Comparison of ENCODE assay signal across 9 cellular contexts in the genomic region with DNA sequence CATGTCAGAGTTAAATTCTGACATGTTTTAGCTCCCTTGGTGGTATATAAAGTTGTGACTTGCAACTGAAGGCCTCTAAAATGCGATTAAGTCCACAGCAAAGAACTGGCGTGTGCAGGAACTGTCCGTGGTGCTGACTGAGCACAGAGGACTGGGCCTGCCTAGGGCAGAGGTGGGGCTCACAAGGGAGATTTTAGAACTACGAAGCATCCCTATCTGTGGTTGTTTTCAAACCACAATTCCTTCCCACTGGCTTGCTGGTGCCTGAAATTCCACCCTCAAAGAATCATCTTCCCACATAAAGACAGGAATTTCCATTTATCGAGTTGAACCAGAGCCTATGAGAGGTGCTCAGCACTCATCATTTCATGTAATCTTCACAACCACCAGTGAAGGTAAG. TPM values are rescaled to one million over a fixed set of nuclear protein-coding genes. Genes with fewer than 3 reads are reported as not detected.
A peak's percentile ranks its signal among the peaks of the same experiment; 100 is the strongest.
DNase-seq lines count a peak whose midpoint lies in the region; ATAC-seq, FAIRE-seq and TF ChIP-seq lines count a peak whose summit lies in the region.
"Had no signal": no experiment of that assay in that cellular context is flagged by ENCODE, and none has a peak within 500 bp of the region (broad histone marks: within the 10 kb centered on the region; RNA-seq: fewer than 3 reads in every experiment).

No MANE protein-coding gene starts in this region.

- FAIRE-seq in endothelial cell of umbilical vein (lab: Jason Lieb, UNC): peak; percentile 83
- FAIRE-seq in kidney (lab: Jason Lieb, UNC): no peak

- H3K27me3 ChIP-seq in endothelial cell of umbilical vein (ENCODE audit: control insufficient read depth in 2 of 2, insufficient read depth in 2 of 2, low read length in 2 of 2): peaks cover 0 to 2% of the 10 kb centered on the region in 2 experiments

- CTCF ChIA-PET in endothelial cell of umbilical vein (lab: Charles Lee): no interaction called here

- H3K9ac ChIP-seq in endothelial cell of umbilical vein (replicated peaks; ENCODE audit: extremely low read depth, insufficient read depth, low read length): no peak overlapping the region
- H3K9ac ChIP-seq in kidney (ENCODE audit: low read length in 2 of 2): no peak overlapping the region

- H3K9me3 ChIP-seq in endothelial cell of umbilical vein (replicated peaks; ENCODE audit: control insufficient read depth, insufficient read depth, low read length): no peaks in the 10 kb centered on the region
- H3K9me3 ChIP-seq in kidney (ENCODE audit: control insufficient read depth in 1 of 2, low read length in 2 of 2): no peaks in the 10 kb centered on the region

- no peaks in the 10 kb centered on the region for H3K36me3 ChIP-seq in endothelial cell of umbilical vein (ENCODE audit: control insufficient read depth in 2 of 2, extremely low read depth in 1 of 2, insufficient read depth in 2 of 2, low read length in 2 of 2)
- no peaks in the 10 kb centered on the region for H3K36me3 ChIP-seq in kidney (ENCODE audit: control insufficient read depth in 1 of 2, insufficient read depth in 2 of 2, low read length in 2 of 2)

- no peak overlapping the region for H3K4me2 ChIP-seq in endothelial cell of umbilical vein (ENCODE audit: insufficient read depth, low read length)

- H2AFZ ChIP-seq in endothelial cell of umbilical vein (ENCODE audit: low read depth, low read length): no peak overlapping the region

- TF ChIP-seq POLR2A in endothelial cell of umbilical vein (IDR thresholded peaks at IDR 0.05; ENCODE audit: low read depth, low read length): no peak

- POLR2A ChIA-PET in endothelial cell of umbilical vein (lab: Charles Lee): no interaction called here

- no peak overlapping the region for H3K27ac ChIP-seq in endothelial cell of umbilical vein (ENCODE audit: insufficient read depth, low read depth, low read length)
- H3K27ac ChIP-seq in kidney (ENCODE audit: low read depth in 2 of 2, low read length in 2 of 2): no peak overlapping the region
- H3K27ac ChIP-seq: 22Rv1 had no signal

- H4K20me1 ChIP-seq in endothelial cell of umbilical vein (replicated peaks; ENCODE audit: control insufficient read depth, extremely low read depth, insufficient read depth, low read length): no peaks in the 10 kb centered on the region

- peak; percentile 47 for DNase-seq in DMS 273 (lab: John Stamatoyannopoulos, UW; ENCODE audit: unreplicated experiment)
- no peak for DNase-seq in DMS 273 treated with DMSO at 0.1 percent for 48 hours (lab: John Stamatoyannopoulos, UW)
- peak; percentile 48 for DNase-seq in SW480 (ENCODE audit: low spot score)
- peak; percentile 49 for DNase-seq in endothelial cell of umbilical vein (ENCODE audit: low read depth, low spot score)
- peak; percentile 38 for DNase-seq in retina
- no peak for DNase-seq in NCI-H526 treated with DMSO at 0.1 percent for 48 hours (lab: John Stamatoyannopoulos, UW)
- no peak for DNase-seq in kidney

- dilution Hi-C loops in endothelial cell of umbilical vein (cut with MboI; ENCODE audit: extremely low pct_ligation_motif_present, low sequenced_read_pairs): no loop called here

- no peak overlapping the region for H3K4me3 ChIP-seq in endothelial cell of umbilical vein (replicated peaks in 1 of 3; ENCODE audit: insufficient read depth in 1 of 3, low read depth in 1 of 3, low read length in 3 of 3)
- no peak overlapping the region for H3K4me3 ChIP-seq in kidney (ENCODE audit: low read length in 2 of 2)

- H3K4me1 ChIP-seq in endothelial cell of umbilical vein (ENCODE audit: control insufficient read depth, extremely low read depth, insufficient read depth, low read length): no peaks in the 10 kb centered on the region
- no peaks in the 10 kb centered on the region for H3K4me1 ChIP-seq in kidney (ENCODE audit: control insufficient read depth in 1 of 2, insufficient read depth in 1 of 2, low read depth in 1 of 2, low read length in 2 of 2)

- intact Hi-C loops in endothelial cell of umbilical vein (cut with micrococcal nuclease) (no loop called here), kidney (cut with DNase I) (no loop called here)

- H3K79me2 ChIP-seq in endothelial cell of umbilical vein (ENCODE audit: control insufficient read depth, insufficient read depth, low read length): no peaks in the 10 kb centered on the region

- H3K9me1 ChIP-seq in endothelial cell of umbilical vein (replicated peaks; ENCODE audit: control insufficient read depth, extremely low read depth, insufficient read depth, low read length): no peaks in the 10 kb centered on the region

- no peak for TF ChIP-seq CTCF in endothelial cell of umbilical vein (IDR thresholded peaks at IDR 0.05; ENCODE audit: extremely low read depth in 1 of 2, insufficient read depth in 1 of 2, low read depth in 1 of 2, low read length in 2 of 2)
- TF ChIP-seq CTCF in kidney (IDR thresholded peaks at IDR 0.05; ENCODE audit: borderline replicate concordance, extremely low read depth, insufficient read depth): no peak

- ATAC-seq in HG02981 (IDR thresholded peaks at IDR 0.05; ENCODE audit: unreplicated experiment): no peak

- no TSS peak for BruUV-seq in endothelial cell of umbilical vein (replicated peaks; lab: Mats Ljungman, UMichigan)

TF ChIP-seq in endothelial cell of umbilical vein, 7 proteins besides CTCF, POLR2A, EP300 and RAD21:
- no peak for TF ChIP-seq MYC (IDR thresholded peaks at IDR 0.05; ENCODE audit: low read depth, low read length)
- no peak for TF ChIP-seq POLR2AphosphoS5 (IDR thresholded peaks at IDR 0.05; ENCODE audit: insufficient read depth, low read depth, low read length)
- TF ChIP-seq JUN (IDR thresholded peaks at IDR 0.05; ENCODE audit: borderline replicate concordance, insufficient read depth, insufficient read length, low read depth): no peak
- TF ChIP-seq, protein P1, sequence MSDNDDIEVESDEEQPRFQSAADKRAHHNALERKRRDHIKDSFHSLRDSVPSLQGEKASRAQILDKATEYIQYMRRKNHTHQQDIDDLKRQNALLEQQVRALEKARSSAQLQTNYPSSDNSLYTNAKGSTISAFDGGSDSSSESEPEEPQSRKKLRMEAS (IDR thresholded peaks at IDR 0.05; ENCODE audit: insufficient read depth, insufficient read length): no peak
- TF ChIP-seq FOS (IDR thresholded peaks at IDR 0.05; ENCODE audit: borderline replicate concordance, insufficient read depth, low read length): no peak
- no peak for TF ChIP-seq EZH2 (IDR thresholded peaks at IDR 0.05; ENCODE audit: borderline replicate concordance, low read depth, low read length, severe bottlenecking)
- no peak for TF ChIP-seq GATA2 (IDR thresholded peaks at IDR 0.05; ENCODE audit: insufficient read depth, insufficient read length, low read depth, low read length)

RNA-seq across cellular contexts. Expression of gene RIMS4, which starts 30.1 kb away (rescaled TPM):
- total RNA-seq in endothelial cell of umbilical vein (not detected in 2 replicates), kidney (0.13 TPM)
- polyA plus RNA-seq in endothelial cell of umbilical vein (not detected in 2 replicates), kidney (ENCODE audit: insufficient read depth, low read depth, low replicate concordance) (not detected)
- not detected in 2 replicates for polyA plus RNA-seq in endothelial cell of umbilical vein (2011; cell fraction: cytosol; rRNA removed)
- polyA plus RNA-seq in endothelial cell of umbilical vein (2011; cell fraction: nucleus; rRNA removed): not detected in 2 replicates
- not detected in 2 replicates for polyA plus RNA-seq in endothelial cell of umbilical vein (2012)
- not detected in 2 replicates for polyA minus RNA-seq in endothelial cell of umbilical vein
- polyA minus RNA-seq in endothelial cell of umbilical vein (2011; cell fraction: cytosol; rRNA and poly(A)+ RNA removed): 4.4 TPM
- not detected in 2 replicates for polyA minus RNA-seq in endothelial cell of umbilical vein (2011; cell fraction: nucleus; rRNA and poly(A)+ RNA removed)

RNA-seq across cellular contexts. Expression of gene KCNK15, which starts 34.6 kb away (rescaled TPM):
- total RNA-seq in endothelial cell of umbilical vein (not detected in 2 replicates), kidney (11.7 TPM)
- polyA plus RNA-seq in endothelial cell of umbilical vein (0.05 and 0.06 TPM in 2 replicates), kidney (ENCODE audit: insufficient read depth, low read depth, low replicate concordance) (0.62 TPM)
- polyA plus RNA-seq in endothelial cell of umbilical vein (2011; cell fraction: cytosol; rRNA removed): not detected in 2 replicates
- polyA plus RNA-seq in endothelial cell of umbilical vein (2011; cell fraction: nucleus; rRNA removed): not detected in 2 replicates
- not detected in 2 replicates for polyA plus RNA-seq in endothelial cell of umbilical vein (2012)
- not detected in 2 replicates for polyA minus RNA-seq in endothelial cell of umbilical vein
- polyA minus RNA-seq in endothelial cell of umbilical vein (2011; cell fraction: cytosol; rRNA and poly(A)+ RNA removed): 21.4 TPM
- 0.14 TPM in 1 of 2 replicates, not detected in the other for polyA minus RNA-seq in endothelial cell of umbilical vein (2011; cell fraction: nucleus; rRNA and poly(A)+ RNA removed)

Comparison
In these comparisons a context has a peak if more than half of its experiments do, and no peak if none do; other contexts are left out.
1. DNase-seq: peak in DMS 273 (single experiment), SW480 (single experiment), endothelial cell of umbilical vein (single experiment) and retina (single experiment); none in DMS 273 treated with DMSO at 0.1 percent for 48 hours (single experiment), NCI-H526 treated with DMSO at 0.1 percent for 48 hours (single experiment) and kidney (single experiment).
2. RNA of gene KCNK15, which starts 34.6 kb away (total RNA-seq): 11.7 TPM in kidney (single experiment); not detected in endothelial cell of umbilical vein; every median in the first group is over 10 times any median in the second.